Comparison of ENCODE assay signal across 18 cellular contexts in the genomic region with DNA sequence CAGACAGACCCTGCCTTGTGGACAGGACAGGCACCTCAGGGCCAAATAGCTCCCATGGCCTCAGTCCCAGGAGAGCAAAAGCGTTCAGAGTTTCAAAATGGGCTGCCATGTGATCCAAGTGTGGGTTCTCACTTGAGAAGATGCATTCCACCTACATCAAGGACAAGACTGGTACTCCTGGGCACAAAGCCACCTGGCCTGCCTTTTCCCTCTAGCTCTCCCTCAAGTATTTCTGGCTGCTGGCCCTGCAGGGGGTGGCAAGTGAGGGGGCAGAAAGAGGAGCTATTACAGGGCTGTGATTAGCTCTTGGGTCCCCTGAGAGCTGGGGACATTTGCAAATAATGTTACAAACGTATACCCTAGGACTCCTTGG. TPM values are rescaled to one million over a fixed set of nuclear protein-coding genes. Genes with fewer than 3 reads are reported as not detected.
DNase-seq lines count a peak whose midpoint lies in the region; ATAC-seq and TF ChIP-seq lines count a peak whose summit lies in the region.
"Had no signal": no experiment of that assay in that cellular context is flagged by ENCODE, and none has a peak within 500 bp of the region (broad histone marks: within the 10 kb centered on the region; RNA-seq: fewer than 3 reads in every experiment).

No MANE protein-coding gene starts in this region.

- intact Hi-C loops in cardiac septum (cut with DNase I) = loop anchor here (2.0 kb wide), 1 partner anchor 43 kb away; no protein-coding TSS in a partner anchor

- H3K9me3 ChIP-seq in RWPE2 (ENCODE audit: severe bottlenecking) (no peaks in the 10 kb centered on the region), stomach smooth muscle (ENCODE audit: control insufficient read depth in 2 of 2, low read length in 2 of 2) (no peaks in the 10 kb centered on the region)
- H3K9me3 ChIP-seq: BLaER1 treated with 17β-estradiol and CSF1 and Interleukin-3, amounts not matched to agents 10 nM and 100 nM had no signal

- peaks cover 37% of the 10 kb centered on the region for H3K4me1 ChIP-seq in RWPE2 (ENCODE audit: insufficient read depth, poor library complexity, severe bottlenecking)
- peaks cover 44% of the 10 kb centered on the region for H3K4me1 ChIP-seq in stomach smooth muscle (ENCODE audit: control insufficient read depth, insufficient read depth, low read length)

- H3K36me3 ChIP-seq in RWPE2 (ENCODE audit: low read depth) = peaks cover 77% of the 10 kb centered on the region
- peaks cover 60 to 64% of the 10 kb centered on the region in 2 donors for H3K36me3 ChIP-seq in stomach smooth muscle (ENCODE audit: control insufficient read depth in 2 of 2, insufficient read depth in 2 of 2, low read length in 2 of 2)

- H3K27ac ChIP-seq in RWPE2 (ENCODE audit: poor library complexity, severe bottlenecking) (peak overlapping the region; percentile 98), stomach smooth muscle (ENCODE audit: low read length) (peak overlapping the region; percentile 31)
- H3K27ac ChIP-seq: BLaER1 treated with 17β-estradiol and CSF1 and Interleukin-3, amounts not matched to agents 10 nM and 100 nM had no signal

- no peak overlapping the region for H3K9ac ChIP-seq in stomach smooth muscle (ENCODE audit: low read length in 2 of 2)
- H3K9ac ChIP-seq: BLaER1 treated with 17β-estradiol and CSF1 and Interleukin-3, amounts not matched to agents 10 nM and 100 nM had no signal

- DNase-seq in RWPE2 (ENCODE audit: low spot score) (no peak), cardiac septum (ENCODE audit: low spot score) (peak; percentile 86), middle frontal gyrus (ENCODE audit: extremely low spot score, low spot score) (peak; percentile 16), HCEC 1CT (no peak), HuH-7 (ENCODE audit: low spot score) (no peak), NCI-H1930 (lab: John Stamatoyannopoulos, UW) (no peak), hepatic stellate cell (ENCODE audit: low spot score) (no peak)
- DNase-seq: CD8-positive, alpha-beta memory T cell; DMS79; NCI-H1417; NCI-H2029; NCI-H2171; NCI-H748 treated with DMSO at 0.1 percent for 48 hours; PC-3 had no signal

- no peak for ATAC-seq in RWPE2 (ENCODE audit: low read depth)
- ATAC-seq: PC-3 had no signal

- no peak for TF ChIP-seq CTCF in RWPE2 (IDR thresholded peaks at IDR 0.05; ENCODE audit: poor library complexity, severe bottlenecking)

- H3K4me3 ChIP-seq in RWPE2 (ENCODE audit: severe bottlenecking) (no peak overlapping the region), stomach smooth muscle (ENCODE audit: low read length in 2 of 2) (no peak overlapping the region)
- H3K4me3 ChIP-seq: BLaER1 treated with 17β-estradiol and CSF1 and Interleukin-3, amounts not matched to agents 10 nM and 100 nM had no signal

- H3K27me3 ChIP-seq in RWPE2 (ENCODE audit: insufficient read depth, poor library complexity, severe bottlenecking) = no peaks in the 10 kb centered on the region
- no peaks in the 10 kb centered on the region for H3K27me3 ChIP-seq in stomach smooth muscle (ENCODE audit: control insufficient read depth in 1 of 2, insufficient read depth in 2 of 2, low read length in 2 of 2)

RNA-seq across cellular contexts. Expression of gene COL7A1, which starts 6.5 kb away (rescaled TPM):
- 26.5 TPM for total RNA-seq in cardiac septum

RNA-seq across cellular contexts. Expression of gene UQCRC1, which starts 7.8 kb away (rescaled TPM):
- 753 TPM for total RNA-seq in cardiac septum

RNA-seq across cellular contexts. Expression of gene TMEM89, which starts 20.0 kb away (rescaled TPM):
- total RNA-seq in cardiac septum = not detected
- total RNA-seq: CD8-positive, alpha-beta memory T cell; HT1080; NCI-H460; PC-3 had no signal

RNA-seq across cellular contexts. Expression of gene SLC26A6, which starts 33.7 kb away (rescaled TPM):
- total RNA-seq in cardiac septum = 8.9 TPM

RNA-seq across cellular contexts. Expression of gene UCN2, which starts 38.0 kb away (rescaled TPM):
- total RNA-seq in cardiac septum = 0.48 TPM
- total RNA-seq: CD8-positive, alpha-beta memory T cell; NCI-H460 had no signal

Comparison
In these comparisons a context has a peak if more than half of its experiments do, and no peak if none do; other contexts are left out.
1. DNase-seq: peak in cardiac septum (single experiment) and middle frontal gyrus (single experiment); none in RWPE2 (single experiment), HCEC 1CT (single experiment), HuH-7 (single experiment), NCI-H1930 (0 of 2) and hepatic stellate cell (single experiment).